In genomic region chr6:158688860-158689259, GRCh38 we compare ENCODE assay signal across 27 cellular contexts. TPM values are rescaled to one million over a fixed set of nuclear protein-coding genes. Genes with fewer than 3 reads are reported as not detected.
A peak's percentile ranks its signal among the peaks of the same experiment; 100 is the strongest.
DNase-seq lines count a peak whose midpoint lies in the region; ATAC-seq, FAIRE-seq and TF ChIP-seq lines count a peak whose summit lies in the region.
"Had no signal": no experiment of that assay in that cellular context is flagged by ENCODE, and none has a peak within 500 bp of the region (broad histone marks: within the 10 kb centered on the region; RNA-seq: fewer than 3 reads in every experiment).

No MANE protein-coding gene starts in this region.

- no peak overlapping the region for H3K9ac ChIP-seq in keratinocyte (ENCODE audit: control insufficient read depth, extremely low read depth, insufficient read depth, low read length)
- H3K9ac ChIP-seq: SK-N-SH had no signal

- H3K36me3 ChIP-seq in keratinocyte (ENCODE audit: control insufficient read depth in 2 of 2, extremely low read depth in 1 of 2, insufficient read depth in 2 of 2, low read length in 2 of 2) (no peaks in the 10 kb centered on the region), esophagus muscularis mucosa (no peaks in the 10 kb centered on the region), lower lobe of right lung (no peaks in the 10 kb centered on the region), upper lobe of left lung (no peaks in the 10 kb centered on the region)
- H3K36me3 ChIP-seq: brain microvascular endothelial cell, gastroesophageal sphincter, vagina had no signal

- dilution Hi-C loops in keratinocyte (cut with MboI; ENCODE audit: extremely low pct_ligation_motif_present, low sequenced_read_pairs): no loop called here

- no peak for ATAC-seq in GM18907 (IDR thresholded peaks at IDR 0.05; ENCODE audit: unreplicated experiment)
- no peak for ATAC-seq in lower lobe of right lung
- no peak for ATAC-seq in upper lobe of left lung (ENCODE audit: low FRiP score in 2 of 2)
- ATAC-seq: gastroesophageal sphincter; left lobe of liver; stimulated activated naive CD8-positive, alpha-beta T cell treated with anti-CD3 and anti-CD28 coated beads, Interleukin-15, Interleukin-2, amounts not matched to agents 100 U/mL and 50 U/mL, for 24 hours had no signal

- H3K27me3 ChIP-seq in keratinocyte (ENCODE audit: control insufficient read depth, extremely low read depth, insufficient read depth, low read length) (no peaks in the 10 kb centered on the region), esophagus muscularis mucosa (no peaks in the 10 kb centered on the region), lower lobe of right lung (ENCODE audit: low read depth) (no peaks in the 10 kb centered on the region), upper lobe of left lung (no peaks in the 10 kb centered on the region)
- H3K27me3 ChIP-seq: brain microvascular endothelial cell, gastroesophageal sphincter, vagina had no signal

- H3K9me1 ChIP-seq in keratinocyte (ENCODE audit: control insufficient read depth, extremely low read depth, insufficient read depth, low read length): no peaks in the 10 kb centered on the region

- H3K9me3 ChIP-seq in keratinocyte (ENCODE audit: control insufficient read depth, low read depth, low read length) (no peaks in the 10 kb centered on the region), esophagus muscularis mucosa (no peaks in the 10 kb centered on the region), lower lobe of right lung (no peaks in the 10 kb centered on the region), upper lobe of left lung (no peaks in the 10 kb centered on the region)
- H3K9me3 ChIP-seq: gastroesophageal sphincter, SK-N-SH, vagina had no signal

- no peak for TF ChIP-seq CTCF in keratinocyte (optimal IDR thresholded peaks at IDR 0.05 in 1 of 3, IDR thresholded peaks at IDR 0.05 in 1 of 3, conservative IDR thresholded peaks at IDR 0.05 in 1 of 3; ENCODE audit: extremely low read depth in 1 of 3, insufficient read depth in 2 of 3, low read length in 3 of 3)
- TF ChIP-seq CTCF in esophagus muscularis mucosa (IDR thresholded peaks at IDR 0.05): no peak
- TF ChIP-seq CTCF in lower lobe of right lung (IDR thresholded peaks at IDR 0.05): no peak
- no peak for TF ChIP-seq CTCF in upper lobe of left lung (IDR thresholded peaks at IDR 0.05)

- H3K27ac ChIP-seq in keratinocyte (ENCODE audit: control insufficient read depth, insufficient read depth, low read length): peak overlapping the region; percentile 44
- H3K27ac ChIP-seq in esophagus muscularis mucosa (replicated peaks in 1 of 4): no peak overlapping the region
- no peak overlapping the region for H3K27ac ChIP-seq in lower lobe of right lung
- no peak overlapping the region for H3K27ac ChIP-seq in upper lobe of left lung
- H3K27ac ChIP-seq: brain microvascular endothelial cell, gastroesophageal sphincter, RWPE1, vagina had no signal

- no peak for FAIRE-seq in keratinocyte (lab: Jason Lieb, UNC)
- FAIRE-seq: H1 had no signal

- peaks cover 15% of the 10 kb centered on the region for H3K4me1 ChIP-seq in keratinocyte (ENCODE audit: control insufficient read depth, extremely low read depth, insufficient read depth, low read length)
- peaks cover 0 to 33% (median 23%) of the 10 kb centered on the region in 4 donors for H3K4me1 ChIP-seq in esophagus muscularis mucosa
- H3K4me1 ChIP-seq in lower lobe of right lung: peaks cover 36% of the 10 kb centered on the region
- H3K4me1 ChIP-seq in upper lobe of left lung: peaks cover 16 to 44% (median 19%) of the 10 kb centered on the region in 4 donors

- intact Hi-C loops in esophagus muscularis mucosa (cut with DNase I): loop anchor here (10.0 kb wide), 1 partner anchor 474 kb away; no protein-coding TSS in a partner anchor
- intact Hi-C loops in lower lobe of right lung (cut with DNase I): no loop called here

- no peak overlapping the region for H3K4me2 ChIP-seq in keratinocyte (ENCODE audit: control insufficient read depth, extremely low read depth, insufficient read depth, low read depth, low read length)
- H3K4me2 ChIP-seq: SK-N-SH had no signal

- H3K4me3 ChIP-seq in keratinocyte (ENCODE audit: control insufficient read depth in 2 of 3, extremely low read depth in 1 of 3, insufficient read depth in 2 of 3, low read depth in 1 of 3, low read length in 3 of 3): no peak overlapping the region
- no peak overlapping the region for H3K4me3 ChIP-seq in esophagus muscularis mucosa
- H3K4me3 ChIP-seq in lower lobe of right lung: no peak overlapping the region
- H3K4me3 ChIP-seq in upper lobe of left lung: no peak overlapping the region
- H3K4me3 ChIP-seq: gastroesophageal sphincter, vagina had no signal

- H3K79me2 ChIP-seq in keratinocyte (ENCODE audit: control insufficient read depth, insufficient read depth, low read length): no peaks in the 10 kb centered on the region

- no peak overlapping the region for H2AFZ ChIP-seq in keratinocyte (ENCODE audit: control insufficient read depth, low read length)

- DNase-seq in EL: peak; percentile 47
- DNase-seq in M059J (ENCODE audit: low read depth): peak; percentile 23
- DNase-seq in dermis blood vessel endothelial cell: peak; percentile 36
- no peak for DNase-seq in keratinocyte (ENCODE audit: low read depth, low spot score)
- DNase-seq in esophagus muscularis mucosa (ENCODE audit: extremely low spot score): no peak
- no peak for DNase-seq in lower lobe of right lung
- DNase-seq in upper lobe of left lung: no peak
- DNase-seq: activated naive CD4-positive, alpha-beta T cell treated with Interleukin-2 at 50 U/mL for 16 hours; amniotic stem cell; brain microvascular endothelial cell; effector CD4-positive, alpha-beta T cell; hippocampal formation; MM.1S; NCI-H1436; NCI-H2081 treated with DMSO at 0.1 percent for 48 hours; NCI-H345; NCI-H748 treated with DMSO at 0.1 percent for 48 hours; nucleus accumbens; SK-N-SH; stimulated activated CD4-positive, alpha-beta T cell treated with anti-CD3 and anti-CD28 coated beads, Interleukin-15, amount 100 ng/mL, for 24 hours; stimulated activated naive CD8-positive, alpha-beta T cell treated with anti-CD3 and anti-CD28 coated beads, Interleukin-15, Interleukin-2, amounts not matched to agents 100 U/mL and 50 U/mL, for 24 hours had no signal

- no peak for TF ChIP-seq POLR2A in esophagus muscularis mucosa (IDR thresholded peaks at IDR 0.05; ENCODE audit: low read depth)
- TF ChIP-seq POLR2A in upper lobe of left lung (IDR thresholded peaks at IDR 0.05): no peak

- no peaks in the 10 kb centered on the region for H4K20me1 ChIP-seq in keratinocyte (ENCODE audit: control insufficient read depth, extremely low read depth, insufficient read depth, low read length)

- TF ChIP-seq EP300 in esophagus muscularis mucosa (IDR thresholded peaks at IDR 0.05) (no peak), upper lobe of left lung (IDR thresholded peaks at IDR 0.05) (no peak)

- WGBS in esophagus muscularis mucosa: 71% methylated on average over 1 of the region's 1 CpG
- 47 to 57% methylated on average over 1 of the region's 1 CpG for WGBS in upper lobe of left lung, 2 donors

RNA-seq across cellular contexts. Expression of gene SYTL3, which starts 39.0 kb away (rescaled TPM):
- 3.3 and 7.7 TPM in 2 replicates for total RNA-seq in M059J (2014; rRNA removed; shearing (Covaris generic))
- total RNA-seq in dermis blood vessel endothelial cell: 0.70 and 0.85 TPM in 2 replicates
- polyA plus RNA-seq in keratinocyte: 0.93 to 1.9 TPM (median 1.4 TPM) in 3 replicates
- 1.0 TPM for polyA plus RNA-seq in keratinocyte (2011; ENCODE audit: low read depth)
- polyA plus RNA-seq in keratinocyte (2011; cell fraction: cytosol; rRNA removed): 1.1 TPM in 2 replicates
- 1.4 and 1.8 TPM in 2 replicates for polyA plus RNA-seq in keratinocyte (2011; cell fraction: nucleus; rRNA removed)
- polyA plus RNA-seq in keratinocyte (2012; ENCODE audit: low replicate concordance): 1.3 and 1.8 TPM in 2 replicates
- 0.33 to 1.0 TPM (median 0.49 TPM) in 3 replicates for polyA minus RNA-seq in keratinocyte
- 1.2 TPM for polyA minus RNA-seq in keratinocyte (2011; cell fraction: cytosol; rRNA and poly(A)+ RNA removed)
- 0.54 and 0.63 TPM in 2 replicates for polyA minus RNA-seq in keratinocyte (2011; cell fraction: nucleus; rRNA and poly(A)+ RNA removed)
- 10 to 100 TPM in 1 of 4 donors, 1 to 10 TPM in 3; 4.8 to 10.1 (median 7.6) TPM for total RNA-seq in esophagus muscularis mucosa
- 13.9 TPM for total RNA-seq in lower lobe of right lung
- 10 to 100 TPM; 10.3 to 28.3 (median 20.0) TPM for total RNA-seq in upper lobe of left lung

RNA-seq across cellular contexts. Expression of gene DYNLT1, which starts 44.3 kb away (rescaled TPM):
- total RNA-seq in M059J (2014; rRNA removed; shearing (Covaris generic)): 276 and 290 TPM in 2 replicates
- total RNA-seq in dermis blood vessel endothelial cell (68.1 and 80.2 TPM in 2 replicates), esophagus muscularis mucosa (100 to 1,000 TPM in 3 of 4 donors, 10 to 100 TPM in 1; 90.7 to 147 (median 102) TPM), lower lobe of right lung (101 TPM), upper lobe of left lung (100 to 1,000 TPM in 3 of 6 donors, 10 to 100 TPM in 3; 49.2 to 119 (median 100) TPM)
- polyA plus RNA-seq in keratinocyte: 234 to 366 TPM (median 354 TPM) in 3 replicates
- 110 TPM for polyA plus RNA-seq in keratinocyte (2011; ENCODE audit: low read depth)
- 292 and 484 TPM in 2 replicates for polyA plus RNA-seq in keratinocyte (2011; cell fraction: cytosol; rRNA removed)
- 155 and 183 TPM in 2 replicates for polyA plus RNA-seq in keratinocyte (2011; cell fraction: nucleus; rRNA removed)
- 167 and 223 TPM in 2 replicates for polyA plus RNA-seq in keratinocyte (2012; ENCODE audit: low replicate concordance)
- 125 to 166 TPM (median 156 TPM) in 3 replicates for polyA minus RNA-seq in keratinocyte
- polyA minus RNA-seq in keratinocyte (2011; cell fraction: cytosol; rRNA and poly(A)+ RNA removed): 78.5 TPM
- 18.9 and 29.7 TPM in 2 replicates for polyA minus RNA-seq in keratinocyte (2011; cell fraction: nucleus; rRNA and poly(A)+ RNA removed)

Comparison
In these comparisons a context has a peak if more than half of its experiments do, and no peak if none do; other contexts are left out.
1. DNase-seq: peak in EL (single experiment), M059J (single experiment) and dermis blood vessel endothelial cell (single experiment); none in keratinocyte (single experiment), esophagus muscularis mucosa (single experiment), lower lobe of right lung (single experiment) and upper lobe of left lung (0 of 2).